In the genomic region with DNA sequence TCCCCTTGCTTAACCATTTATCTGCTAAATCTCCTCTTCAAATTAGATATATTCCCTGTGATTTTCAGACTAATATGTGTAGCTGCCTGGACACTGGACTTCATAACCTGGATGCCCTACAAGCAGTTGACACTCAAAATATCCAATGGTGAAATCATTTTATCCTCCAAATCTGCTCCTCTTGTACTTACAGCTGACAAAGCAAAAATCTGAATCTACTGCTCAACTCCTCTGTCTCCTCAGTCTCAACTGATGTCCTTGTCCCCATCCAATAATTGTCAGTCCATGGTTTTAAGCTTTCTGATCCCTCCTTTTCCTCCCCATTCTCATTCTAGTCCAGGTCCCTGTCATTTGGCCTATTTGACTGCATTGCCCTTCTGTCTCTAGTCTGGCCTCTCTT, we compare ENCODE assay signal across 23 cellular contexts.
"Had no signal": no experiment of that assay in that cellular context is flagged by ENCODE, and none has a peak within 500 bp of the region (broad histone marks: within the 10 kb centered on the region; RNA-seq: fewer than 3 reads in every experiment).

No MANE protein-coding gene starts in this region.

- ATAC-seq: foreskin keratinocyte, gastroesophageal sphincter, heart right ventricle, left cardiac atrium, left lung, left ventricle myocardium superior, mucosa of descending colon had no signal

- H3K4me1 Mint-ChIP-seq: mesothelial cell of epicardium had no signal

- H3K36me3 ChIP-seq: colonic mucosa, heart right ventricle, left lung, lower lobe of right lung had no signal

- H3K36me3 Mint-ChIP-seq: mesothelial cell of epicardium had no signal

- H3K27me3 ChIP-seq: colonic mucosa, esophagus muscularis mucosa, foreskin keratinocyte, gastroesophageal sphincter, heart right ventricle, left lung had no signal

- FAIRE-seq: endothelial cell of umbilical vein, frontal cortex, islet of Langerhans, keratinocyte had no signal

- DNase-seq: colonic mucosa; cortex of kidney; effector CD8-positive, alpha-beta T cell; foreskin keratinocyte; glutamatergic neuron; head of caudate nucleus; heart right ventricle; hippocampal formation; left cardiac atrium; left lung; left ventricle myocardium superior; lower lobe of right lung; mesenchymal stem cell; mucosa of descending colon; naive B cell had no signal

- H3K27me3 Mint-ChIP-seq: dendritic cell treated with granulocyte-macrophage colony-stimulating factor and Interleukin-4, amounts not matched to agents 40 ng/mL and 50 ng/mL, for 4 days; naive B cell had no signal

- H3K4me1 ChIP-seq: colonic mucosa, esophagus muscularis mucosa, foreskin keratinocyte, left lung, lower lobe of right lung had no signal

- H3K27ac ChIP-seq: colonic mucosa, esophagus muscularis mucosa, foreskin keratinocyte, gastroesophageal sphincter, heart right ventricle, left lung, lower lobe of right lung had no signal

- H3K9me3 ChIP-seq: colonic mucosa, esophagus muscularis mucosa, gastroesophageal sphincter, heart right ventricle, left lung, lower lobe of right lung, mucosa of descending colon had no signal

- H3K9me3 Mint-ChIP-seq: dendritic cell treated with granulocyte-macrophage colony-stimulating factor and Interleukin-4, amounts not matched to agents 40 ng/mL and 50 ng/mL, for 4 days; naive B cell had no signal

- H3K27ac Mint-ChIP-seq: dendritic cell treated with granulocyte-macrophage colony-stimulating factor and Interleukin-4, amounts not matched to agents 40 ng/mL and 50 ng/mL, for 4 days; mesothelial cell of epicardium; naive B cell had no signal

- H3K4me3 Mint-ChIP-seq: dendritic cell treated with granulocyte-macrophage colony-stimulating factor and Interleukin-4, amounts not matched to agents 40 ng/mL and 50 ng/mL, for 4 days; mesothelial cell of epicardium; naive B cell had no signal

- H3K4me3 ChIP-seq: colonic mucosa, esophagus muscularis mucosa, gastroesophageal sphincter, heart right ventricle, left lung, lower lobe of right lung, mucosa of descending colon had no signal
